Comparison of ENCODE assay signal across 25 cellular contexts in the genomic region with DNA sequence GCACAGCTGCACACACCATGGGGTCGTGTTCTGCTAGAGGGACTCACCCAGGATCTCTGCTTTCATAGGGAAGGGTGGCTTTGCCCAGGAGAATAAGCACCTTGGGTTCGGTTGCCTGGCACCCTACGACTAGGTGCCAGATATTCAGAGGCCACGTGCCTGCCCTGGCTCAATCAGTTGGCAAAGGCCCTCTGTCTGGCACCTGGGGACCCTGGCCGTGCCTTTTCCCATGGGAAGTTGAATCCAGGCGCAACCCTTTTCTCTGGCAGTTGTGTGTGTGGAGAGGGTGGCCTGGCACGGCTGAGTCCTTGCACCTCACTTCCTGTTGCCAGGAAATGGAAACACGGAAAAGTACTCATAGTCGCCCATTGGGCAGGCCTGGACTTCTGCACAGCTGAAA.
"Had no signal": no experiment of that assay in that cellular context is flagged by ENCODE, and none has a peak within 500 bp of the region (broad histone marks: within the 10 kb centered on the region; RNA-seq: fewer than 3 reads in every experiment).

No MANE protein-coding gene starts in this region.

- H3K27ac ChIP-seq: left lung, lower lobe of right lung, neutrophil, ovary, prostate gland, sigmoid colon, spleen, suprapubic skin, thoracic aorta, tibial artery, vagina had no signal

- H3K4me1 ChIP-seq: left lung, lower lobe of right lung, sigmoid colon, spleen, tibial artery, vagina had no signal

- ATAC-seq: left lung; lower lobe of right lung; naive thymus-derived CD8-positive, alpha-beta T cell; stimulated activated effector memory CD8-positive, alpha-beta T cell treated with anti-CD3 and anti-CD28 coated beads, Interleukin-12 subunit alpha, Interleukin-12 subunit beta, amount 100 ng/mL, for 72 hours had no signal

- H3K9me3 ChIP-seq: left lung, lower lobe of right lung, neutrophil, ovary, prostate gland, sigmoid colon, spleen, suprapubic skin, thoracic aorta, tibial artery, vagina had no signal

- H3K36me3 ChIP-seq: left lung, lower lobe of right lung, neutrophil, ovary, prostate gland, sigmoid colon, spleen, suprapubic skin, thoracic aorta, tibial artery, vagina had no signal

- DNase-seq: hypothalamus; immature natural killer cell; kidney; left colon; left lung; lower lobe of right lung; mammary epithelial cell; mesenchymal stem cell; naive thymus-derived CD8-positive, alpha-beta T cell; ovary; posterior cingulate gyrus; retina; right cardiac atrium; sigmoid colon; small intestine; spleen; stimulated activated CD4-positive, alpha-beta T cell treated with anti-CD3 and anti-CD28 coated beads, Interleukin-4, amount 100 ng/mL, for 24 hours; stimulated activated naive CD4-positive, alpha-beta T cell; tibial artery had no signal

- H3K27me3 ChIP-seq: left lung, ovary, sigmoid colon, suprapubic skin, tibial artery, vagina had no signal

- H3K4me3 ChIP-seq: left lung, lower lobe of right lung, ovary, prostate gland, sigmoid colon, spleen, suprapubic skin, thoracic aorta, tibial artery, vagina had no signal
